In the genomic region with DNA sequence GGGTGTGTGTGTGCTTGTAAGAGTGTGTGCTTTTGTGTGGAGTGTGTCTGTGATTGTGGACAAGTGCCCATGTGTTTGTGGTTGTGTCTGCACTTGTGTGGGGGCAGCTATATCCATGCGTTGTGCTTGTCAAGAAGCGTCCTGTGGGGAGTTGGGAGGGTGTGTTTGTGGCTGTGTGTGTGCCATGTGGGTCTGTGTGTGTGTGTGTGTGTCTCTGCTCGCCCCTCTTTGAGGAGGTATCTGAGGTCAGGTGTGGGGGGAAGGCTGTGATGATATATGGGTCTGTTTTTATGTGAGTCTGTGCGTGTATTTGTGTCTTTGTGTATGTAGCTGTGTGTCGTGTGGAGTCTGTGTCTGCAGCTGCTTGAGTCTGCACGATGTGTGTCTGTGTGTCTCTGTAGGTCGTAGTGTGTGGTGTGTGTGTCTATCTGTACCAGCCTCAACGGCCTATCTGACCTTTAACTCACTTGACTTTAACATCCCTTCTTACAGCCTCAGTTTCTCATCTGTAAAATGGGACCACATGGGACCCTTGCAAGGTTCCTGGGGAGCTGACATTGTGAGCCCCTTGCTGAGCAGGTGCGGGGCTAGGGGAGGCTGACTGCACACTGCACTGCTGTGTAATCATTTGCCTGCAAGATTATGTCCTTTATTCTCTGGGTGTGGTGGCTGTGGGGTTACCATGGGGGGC, we compare ENCODE assay signal across 13 cellular contexts. TPM values are rescaled to one million over a fixed set of nuclear protein-coding genes. Genes with fewer than 3 reads are reported as not detected.
DNase-seq lines count a peak whose midpoint lies in the region; ATAC-seq, FAIRE-seq and TF ChIP-seq lines count a peak whose summit lies in the region.
"Had no signal": no experiment of that assay in that cellular context is flagged by ENCODE, and none has a peak within 500 bp of the region (broad histone marks: within the 10 kb centered on the region; RNA-seq: fewer than 3 reads in every experiment).

No MANE protein-coding gene starts in this region.

- H3K4me1 ChIP-seq in DND-41 (ENCODE audit: insufficient read depth, low read length) (peaks cover 57% of the 10 kb centered on the region), right cardiac atrium (ENCODE audit: control insufficient read depth, insufficient read depth, low read length) (peaks cover 8% of the 10 kb centered on the region), skeletal muscle tissue (ENCODE audit: control insufficient read depth in 3 of 3, insufficient read depth in 3 of 3, low read length in 3 of 3) (peaks cover 41 to 49% (median 43%) of the 10 kb centered on the region in 3 donors), HAP-1 (peaks cover 13% of the 10 kb centered on the region)

- no peak for ATAC-seq in DND-41 (ENCODE audit: insufficient read depth, low read depth)
- ATAC-seq in right cardiac atrium: no peak

- H3K4me3 ChIP-seq in DND-41 (ENCODE audit: low read depth in 1 of 2, low read length in 2 of 2) (peak overlapping the region in 1 of 2 experiments; percentile 34; a peak in 1 of 4 replicates), right cardiac atrium (ENCODE audit: low read length) (no peak overlapping the region), skeletal muscle tissue (ENCODE audit: low read length in 3 of 3) (peak overlapping the region in 2 of 3 donors; percentile 71 to 83), HAP-1 (no peak overlapping the region)

- H3K79me2 ChIP-seq in DND-41 (ENCODE audit: insufficient read depth, low read length): peaks cover 65% of the 10 kb centered on the region

- H3K9me3 ChIP-seq in DND-41 (ENCODE audit: insufficient read depth, low read length, severe bottlenecking) (no peaks in the 10 kb centered on the region), right cardiac atrium (ENCODE audit: control insufficient read depth, low read length) (no peaks in the 10 kb centered on the region), skeletal muscle tissue (ENCODE audit: control insufficient read depth in 3 of 3, low read length in 3 of 3) (no peaks in the 10 kb centered on the region), HAP-1 (no peaks in the 10 kb centered on the region)

- H3K9ac ChIP-seq in DND-41 (ENCODE audit: low read depth, low read length) (no peak overlapping the region), skeletal muscle tissue (ENCODE audit: low read depth in 1 of 3, low read length in 3 of 3) (peak overlapping the region in 2 of 3 donors; percentile 68 to 84)

- no peak for FAIRE-seq in HTR-8/SVneo (lab: Jason Lieb, UNC)
- FAIRE-seq: GM18507 had no signal

- H3K27me3 ChIP-seq in DND-41 (ENCODE audit: insufficient read depth, low read length, poor library complexity): peaks cover 10% of the 10 kb centered on the region
- no peaks in the 10 kb centered on the region for H3K27me3 ChIP-seq in right cardiac atrium (ENCODE audit: control insufficient read depth, insufficient read depth)
- no peaks in the 10 kb centered on the region for H3K27me3 ChIP-seq in skeletal muscle tissue (ENCODE audit: control insufficient read depth in 3 of 3, insufficient read depth in 3 of 3, low read length in 3 of 3)
- H3K27me3 ChIP-seq in HAP-1 (ENCODE audit: low read depth): no peaks in the 10 kb centered on the region

- intact Hi-C loops in right cardiac atrium (cut with DNase I): loop anchor here in 3 of 4 donors (5.0 to 10.0 kb wide), 3 partner anchors 40 to 62 kb away; no protein-coding TSS in a partner anchor

- TF ChIP-seq CTCF in DND-41 (IDR thresholded peaks at IDR 0.05; ENCODE audit: borderline replicate concordance, extremely low read depth, low read length, poor library complexity, severe bottlenecking): no peak
- no peak for TF ChIP-seq CTCF in VCaP (conservative IDR thresholded peaks at IDR 0.05)

- H3K36me3 ChIP-seq in DND-41 (ENCODE audit: insufficient read depth, low read length) (no peaks in the 10 kb centered on the region), skeletal muscle tissue (ENCODE audit: control insufficient read depth in 3 of 3, insufficient read depth in 3 of 3, low read length in 3 of 3) (peaks cover 0 to 2% (median 0%) of the 10 kb centered on the region in 3 donors), HAP-1 (replicated peaks) (no peaks in the 10 kb centered on the region)

- peak overlapping the region; percentile 52; the same call in 1 of the 2 replicates for H3K4me2 ChIP-seq in DND-41 (ENCODE audit: insufficient read depth, low read length)

- WGBS in right cardiac atrium: 55% methylated on average over 9 of the region's 9 CpGs

- in situ Hi-C loops in HAP-1 (cut with MboI; ENCODE audit: low sequenced_read_pairs): no loop called here

- DNase-seq in DND-41 (no peak), right cardiac atrium (peak in 1 of 3 donors; percentile 39), HTR-8/SVneo (ENCODE audit: insufficient read length, low spot score) (no peak), HAP-1 (ENCODE audit: low spot score in 2 of 2) (no peak), H4 (ENCODE audit: low spot score) (no peak)
- DNase-seq in stimulated activated CD4-positive, alpha-beta T cell treated with anti-CD3 and anti-CD28 coated beads, Interleukin-12 subunit alpha, Interleukin-12 subunit beta, amount 100 ng/mL, for 4 hours: no peak
- DNase-seq: activated CD8-positive, alpha-beta memory T cell treated with anti-CD3 and anti-CD28 coated beads, Interleukin-2, amount 50 U/mL, for 48 hours; glutamatergic neuron; stimulated activated CD4-positive, alpha-beta T cell treated with anti-CD3 and anti-CD28 coated beads, Interleukin-2, amount 100 ng/mL, for 48 hours; SW 1271 had no signal

- H3K27ac ChIP-seq in DND-41 (ENCODE audit: low read length) (no peak overlapping the region), VCaP (peak overlapping the region; percentile 94; the same call in 1 of the 2 replicates), right cardiac atrium (ENCODE audit: low read length) (peak overlapping the region; percentile 88), skeletal muscle tissue (ENCODE audit: low read depth, low read length) (peak overlapping the region; percentile 98)

- peaks cover 36% of the 10 kb centered on the region for H4K20me1 ChIP-seq in DND-41 (ENCODE audit: insufficient read depth, low read length)

- H2AFZ ChIP-seq in DND-41 (ENCODE audit: low read depth, low read length): no peak overlapping the region

RNA-seq across cellular contexts. Expression of gene NFIC, which starts 4.0 kb away (rescaled TPM):
- total RNA-seq in right cardiac atrium (100 to 1,000 TPM; 175 to 223 (median 188) TPM), skeletal muscle tissue (8.4 TPM)
- 186 TPM for polyA plus RNA-seq in right cardiac atrium
- total RNA-seq in H4 (2014; rRNA removed; shearing (Covaris generic)): 19.8 and 20.0 TPM in 2 replicates

Comparison
In these comparisons a context has a peak if more than half of its experiments do, and no peak if none do; other contexts are left out.
1. H3K4me3 ChIP-seq: peak in skeletal muscle tissue (2 of 3); none in right cardiac atrium (single experiment) and HAP-1 (single experiment).